In genomic region chr21:35041122-35041521, GRCh38 we compare ENCODE assay signal across 15 cellular contexts. TPM values are rescaled to one million over a fixed set of nuclear protein-coding genes. Genes with fewer than 3 reads are reported as not detected.
DNase-seq lines count a peak whose midpoint lies in the region; ATAC-seq, FAIRE-seq and TF ChIP-seq lines count a peak whose summit lies in the region.
"Had no signal": no experiment of that assay in that cellular context is flagged by ENCODE, and none has a peak within 500 bp of the region (broad histone marks: within the 10 kb centered on the region; RNA-seq: fewer than 3 reads in every experiment).

No MANE protein-coding gene starts in this region.

- CTCF ChIA-PET in activated naive CD4-positive, alpha-beta T cell treated with anti-CD3 and anti-CD28 coated beads for 36 hours (lab: Charles Lee): interaction anchor here (1.0 to 1.3 kb wide), 2 partner anchors 12 to 52 kb away, joined by 3 read pairs; no protein-coding TSS in a partner anchor
- CTCF ChIA-PET in OCI-LY7 (lab: Charles Lee; ENCODE audit: unreplicated experiment): no interaction called here
- CTCF ChIA-PET in GM12878 (lab: Yijun Ruan, JAX): no interaction called here

- H2AFZ ChIP-seq in OCI-LY7 (ENCODE audit: low read length) (no peak overlapping the region), GM12878 (ENCODE audit: control insufficient read depth, low read depth, low read length) (no peak overlapping the region)

- peak overlapping the region; percentile 55 for H3K4me3 Mint-ChIP-seq in activated naive CD4-positive, alpha-beta T cell treated with anti-CD3 and anti-CD28 coated beads for 36 hours
- peak overlapping the region; percentile 59 for H3K4me3 Mint-ChIP-seq in stimulated activated memory B cell treated with anti-CD40 and anti-IgM and Interleukin-4, amounts not matched to agents 10 μg/mL and 1 μg/mL and 100 μg/mL, for 72 hours

- H3K27me3 ChIP-seq in GM12878 (replicated peaks in 1 of 2; ENCODE audit: control insufficient read depth in 2 of 2, insufficient read depth in 2 of 2, low read length in 1 of 2): peaks cover 0 to 1% of the 10 kb centered on the region in 2 experiments; a peak in 1 of 4 replicates

- RAD21 ChIA-PET in GM12878 (lab: Charles Lee; ENCODE audit: unreplicated experiment): no interaction called here

- BruUV-seq in OCI-LY7 (replicated peaks; lab: Mats Ljungman, UMichigan) (no TSS peak), GM12878 (replicated peaks; lab: Mats Ljungman, UMichigan) (no TSS peak)

- H3K9me3 Mint-ChIP-seq in activated naive CD4-positive, alpha-beta T cell treated with anti-CD3 and anti-CD28 coated beads for 36 hours: no peaks in the 10 kb centered on the region
- no peaks in the 10 kb centered on the region for H3K9me3 Mint-ChIP-seq in stimulated activated memory B cell treated with anti-CD40 and anti-IgM and Interleukin-4, amounts not matched to agents 10 μg/mL and 1 μg/mL and 100 μg/mL, for 72 hours

- peaks cover 97% of the 10 kb centered on the region for H3K4me1 Mint-ChIP-seq in activated naive CD4-positive, alpha-beta T cell treated with anti-CD3 and anti-CD28 coated beads for 36 hours (ENCODE audit: low read depth)
- H3K4me1 Mint-ChIP-seq in stimulated activated memory B cell treated with anti-CD40 and anti-IgM and Interleukin-4, amounts not matched to agents 10 μg/mL and 1 μg/mL and 100 μg/mL, for 72 hours: peaks cover 74% of the 10 kb centered on the region

- SMC1A ChIA-PET in GM12878 (lab: Charles Lee; ENCODE audit: uncharacterized antibody, unreplicated experiment): no interaction called here

- intact Hi-C loops in activated naive CD4-positive, alpha-beta T cell treated with anti-CD3 and anti-CD28 coated beads for 36 hours (cut with micrococcal nuclease): no loop called here
- intact Hi-C loops in OCI-LY7 (cut with micrococcal nuclease; ENCODE audit: unreplicated experiment): loop anchor here (10.0 kb wide), 1 partner anchor 894 kb away; no protein-coding TSS in a partner anchor
- intact Hi-C loops in GM12878 (cut with micrococcal nuclease; ENCODE audit: unreplicated experiment): no loop called here
- intact Hi-C loops in left ventricle myocardium superior (cut with micrococcal nuclease): no loop called here

- in situ Hi-C loops in GM12878 (cut with MboI): no loop called here

- no peak for TF ChIP-seq EP300 in GM12878 (IDR thresholded peaks at IDR 0.05; ENCODE audit: borderline replicate concordance in 1 of 2, control insufficient read depth in 1 of 2, low read depth in 2 of 2, low read length in 2 of 2)

- H3K36me3 ChIP-seq in OCI-LY7 (ENCODE audit: insufficient read depth, low read length): peaks cover 84% of the 10 kb centered on the region
- H3K36me3 ChIP-seq in GM12878 (ENCODE audit: control insufficient read depth in 2 of 2, insufficient read depth in 2 of 2, low read length in 1 of 2): no peaks in the 10 kb centered on the region
- H3K36me3 ChIP-seq: esophagus muscularis mucosa had no signal

- no peak for TF ChIP-seq CTCF in OCI-LY7 (conservative IDR thresholded peaks at IDR 0.05; ENCODE audit: low read length)
- TF ChIP-seq CTCF in GM12878 (IDR thresholded peaks at IDR 0.05 in 2 of 3, conservative IDR thresholded peaks at IDR 0.05 in 1 of 3; ENCODE audit: control insufficient read depth in 2 of 3, extremely low read depth in 1 of 3, insufficient read depth in 1 of 3, low read depth in 3 of 3, low read length in 3 of 3): no peak

- H4K20me1 ChIP-seq in OCI-LY7 (ENCODE audit: insufficient read depth, low read length) (0 out of 2 replicates have a peak, but pooled peaks cover 12% of the 10 kb centered on the region), GM12878 (ENCODE audit: control insufficient read depth, insufficient read depth) (no peaks in the 10 kb centered on the region)

- H3K9ac ChIP-seq in GM12878 (ENCODE audit: control insufficient read depth, insufficient read depth, low read length): no peak overlapping the region

- H3K4me3 ChIP-seq in OCI-LY7 (ENCODE audit: low read depth, low read length, poor library complexity, severe bottlenecking) (peak overlapping the region; percentile 37), GM12878 (no peak overlapping the region)
- H3K4me3 ChIP-seq: dorsolateral prefrontal cortex, esophagus muscularis mucosa had no signal

- TF ChIP-seq POLR2A in GM12878 (IDR thresholded peaks at IDR 0.05; ENCODE audit: low read depth, low read length): no peak

- POLR2A ChIA-PET in OCI-LY7 (lab: Charles Lee): interaction anchor here (1.0 to 1.9 kb wide), 3 partner anchors 9 to 163 kb away, joined by 3 to 6 read pairs (median 5); no protein-coding TSS in a partner anchor
- POLR2A ChIA-PET in GM12878 (lab: Charles Lee): no interaction called here

- H3K27ac Mint-ChIP-seq in activated naive CD4-positive, alpha-beta T cell treated with anti-CD3 and anti-CD28 coated beads for 36 hours: peak overlapping the region; percentile 62
- peak overlapping the region; percentile 27 for H3K27ac Mint-ChIP-seq in stimulated activated memory B cell treated with anti-CD40 and anti-IgM and Interleukin-4, amounts not matched to agents 10 μg/mL and 1 μg/mL and 100 μg/mL, for 72 hours

- peaks cover 98% of the 10 kb centered on the region for H3K79me2 ChIP-seq in OCI-LY7 (ENCODE audit: insufficient read depth, low read depth, low read length)
- no peaks in the 10 kb centered on the region for H3K79me2 ChIP-seq in GM12878 (ENCODE audit: control insufficient read depth, insufficient read depth, low read length)

- FAIRE-seq in GM12878 (lab: Jason Lieb, UNC): no peak
- FAIRE-seq: urothelium cell line had no signal

- H3K27me3 Mint-ChIP-seq in activated naive CD4-positive, alpha-beta T cell treated with anti-CD3 and anti-CD28 coated beads for 36 hours (ENCODE audit: low read depth): no peaks in the 10 kb centered on the region
- no peaks in the 10 kb centered on the region for H3K27me3 Mint-ChIP-seq in stimulated activated memory B cell treated with anti-CD40 and anti-IgM and Interleukin-4, amounts not matched to agents 10 μg/mL and 1 μg/mL and 100 μg/mL, for 72 hours

- H3K4me1 ChIP-seq in OCI-LY7 (ENCODE audit: insufficient read depth, low read length, poor library complexity, severe bottlenecking) (peaks cover 76% of the 10 kb centered on the region), GM12878 (ENCODE audit: control insufficient read depth, insufficient read depth, low read length) (peaks cover 57% of the 10 kb centered on the region)
- H3K4me1 ChIP-seq: esophagus muscularis mucosa had no signal

- H3K9me3 ChIP-seq in OCI-LY7 (ENCODE audit: low read length) (0 out of 2 replicates have a peak, but pooled peaks cover 6% of the 10 kb centered on the region), GM12878 (replicated peaks; ENCODE audit: control insufficient read depth, insufficient read depth, low read length) (no peaks in the 10 kb centered on the region)
- H3K9me3 ChIP-seq: esophagus muscularis mucosa had no signal

- peaks cover 16% of the 10 kb centered on the region for H3K36me3 Mint-ChIP-seq in activated naive CD4-positive, alpha-beta T cell treated with anti-CD3 and anti-CD28 coated beads for 36 hours (ENCODE audit: low read depth)
- peaks cover 25% of the 10 kb centered on the region for H3K36me3 Mint-ChIP-seq in stimulated activated memory B cell treated with anti-CD40 and anti-IgM and Interleukin-4, amounts not matched to agents 10 μg/mL and 1 μg/mL and 100 μg/mL, for 72 hours

- H3K27ac ChIP-seq in OCI-LY7 (ENCODE audit: low read depth, low read length, poor library complexity, severe bottlenecking) (peak overlapping the region; percentile 17), GM12878 (ENCODE audit: control insufficient read depth, insufficient read depth) (no peak overlapping the region)
- H3K27ac ChIP-seq: dorsolateral prefrontal cortex, esophagus muscularis mucosa had no signal

- WGBS in GM12878 (ENCODE audit: insufficient coverage, insufficient replicate concordance, low lambda C conversion rate, missing lambda C conversion rate): 69% methylated on average over 5 of the region's 5 CpGs

- ATAC-seq in GM12878 (no peak), left ventricle myocardium superior (no peak)
- ATAC-seq in stimulated activated memory B cell treated with anti-CD40 and anti-IgM and Interleukin-4, amounts not matched to agents 10 μg/mL and 1 μg/mL and 100 μg/mL, for 72 hours: no peak

- H3K4me2 ChIP-seq in OCI-LY7 (ENCODE audit: low read length) (peak overlapping the region; percentile 99), GM12878 (ENCODE audit: control insufficient read depth, insufficient read depth) (peak overlapping the region; percentile 50)

- no peak for DNase-seq in activated naive CD4-positive, alpha-beta T cell treated with anti-CD3 and anti-CD28 coated beads for 36 hours
- no peak for DNase-seq in activated naive CD4-positive, alpha-beta T cell (lab: John Stamatoyannopoulos, UW)
- DNase-seq in OCI-LY7 (ENCODE audit: low spot score) (no peak), GM12878 (ENCODE audit: low read depth, low spot score) (no peak), left ventricle myocardium superior (no peak), NCI-H226 (no peak), D341Med (ENCODE audit: low spot score) (no peak)
- DNase-seq: activated gamma-delta T cell, dorsolateral prefrontal cortex, glutamatergic neuron, NCI-H1105 treated with DMSO at 0.1 percent for 48 hours, occipital lobe had no signal

- TF ChIP-seq RAD21 in GM12878 (IDR thresholded peaks at IDR 0.05; ENCODE audit: insufficient read depth, low read depth, low read length): no peak

- no peaks in the 10 kb centered on the region for H3K9me2 ChIP-seq in OCI-LY7 (ENCODE audit: insufficient read depth, low read length)

TF ChIP-seq in GM12878, 131 proteins besides CTCF, POLR2A, EP300 and RAD21 (continues in another document):
- no peak for TF ChIP-seq NR2C1 (IDR thresholded peaks at IDR 0.05)

RNA-seq across cellular contexts. Expression of gene RUNX1, which starts 8.0 kb away (rescaled TPM):
- 10 to 100 TPM; 36.9 to 41.0 TPM for total RNA-seq in activated naive CD4-positive, alpha-beta T cell treated with anti-CD3 and anti-CD28 coated beads for 36 hours
- total RNA-seq in OCI-LY7 (2014; rRNA removed; shearing (Covaris generic)): 22.3 and 30.5 TPM in 2 replicates
- 40.8 and 44.6 TPM in 2 replicates for total RNA-seq in OCI-LY7 (2022)
- total RNA-seq in GM12878 (2013; cell fraction: nucleolus; rRNA removed): 8.4 and 9.3 TPM in 2 replicates
- total RNA-seq in GM12878 (2014; rRNA removed): 5.3 and 5.6 TPM in 2 replicates
- total RNA-seq in GM12878 (2014; rRNA removed; fragmentation: Illumina TruSeq; extraction: Trizol): 3.8 and 3.9 TPM in 2 replicates
- 13.3 and 15.2 TPM in 2 replicates for total RNA-seq in GM12878 (2021)
- polyA plus RNA-seq in GM12878 (2011; ENCODE audit: low read depth): 3.5 TPM
- 0.55 and 0.98 TPM in 2 replicates for polyA plus RNA-seq in GM12878 (2011; rRNA removed)
- polyA plus RNA-seq in GM12878 (2011; cell fraction: cytosol; rRNA removed): 0.42 and 0.67 TPM in 2 replicates
- polyA plus RNA-seq in GM12878 (2011; cell fraction: nucleus; rRNA removed): 1.9 and 2.6 TPM in 2 replicates
- 6.0 and 6.7 TPM in 2 replicates for polyA plus RNA-seq in GM12878 (2012)
- 6.2 and 7.6 TPM in 2 replicates for polyA plus RNA-seq in GM12878 (2014; fragmentation: Illumina TruSeq; extraction: Trizol)
- 1 to 10 TPM in 1 of 2 experiments, under 1 TPM in 1; 0.90 to 1.4 TPM for polyA plus RNA-seq in GM12878 (2014; fragmentation: Nextera tagmentation; extraction: Ambion mirVana)
- polyA plus RNA-seq in GM12878 (2014; rRNA removed): 6.1 and 7.1 TPM in 2 replicates
- polyA plus RNA-seq in GM12878 (2016; fragmentation: Nextera tagmentation; extraction: Ambion mirVana): 1 to 10 TPM; 3.3 to 4.3 TPM
- 1.2 and 1.7 TPM in 2 replicates for polyA minus RNA-seq in GM12878 (2011; rRNA and poly(A)+ RNA removed)
- 0.53 and 1.1 TPM in 2 replicates for polyA minus RNA-seq in GM12878 (2011; cell fraction: cytosol; rRNA and poly(A)+ RNA removed)
- polyA minus RNA-seq in GM12878 (2011; cell fraction: nucleus; rRNA and poly(A)+ RNA removed): 3.4 and 6.2 TPM in 2 replicates
- 2.2 TPM for total RNA-seq in left ventricle myocardium superior
